12 cellular contexts compared by ENCODE assay signal in the genomic region with DNA sequence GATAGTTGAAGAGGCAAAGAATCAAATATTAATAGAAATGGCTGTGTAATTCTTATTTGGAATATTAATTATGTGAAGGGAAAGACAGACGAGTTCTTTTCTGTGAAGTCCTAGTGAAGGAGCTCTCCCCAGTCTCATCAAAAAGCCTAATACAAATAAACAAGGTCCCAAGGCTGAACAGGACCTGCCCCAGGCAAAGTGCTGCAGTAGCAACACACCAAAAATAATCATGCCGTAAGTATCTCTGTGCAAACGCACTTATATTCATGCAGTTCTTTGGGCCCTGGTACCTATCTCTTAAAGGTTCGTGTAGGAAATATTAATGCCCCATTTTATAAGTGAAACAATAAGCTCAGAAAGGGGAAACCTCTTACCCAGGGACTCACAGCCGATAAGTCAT. TPM values are rescaled to one million over a fixed set of nuclear protein-coding genes. Genes with fewer than 3 reads are reported as not detected.
DNase-seq lines count a peak whose midpoint lies in the region; ATAC-seq and TF ChIP-seq lines count a peak whose summit lies in the region.
"Had no signal": no experiment of that assay in that cellular context is flagged by ENCODE, and none has a peak within 500 bp of the region (broad histone marks: within the 10 kb centered on the region; RNA-seq: fewer than 3 reads in every experiment).

No MANE protein-coding gene starts in this region.

- 25 to 34% methylated on average over 3 to 5 of the region's 5 CpGs for WGBS in gastroesophageal sphincter (ENCODE audit: low coverage in 1 of 2), 2 donors

- H3K4me3 ChIP-seq in DOHH2 (ENCODE audit: low read length): peak overlapping the region; percentile 54
- H3K4me3 ChIP-seq in SU-DHL-6 (ENCODE audit: insufficient read depth, low read length, poor library complexity, severe bottlenecking): peak overlapping the region; percentile 10
- no peak overlapping the region for H3K4me3 ChIP-seq in gastroesophageal sphincter
- H3K4me3 ChIP-seq: heart right ventricle, suprapubic skin had no signal

- H3K36me3 ChIP-seq in DOHH2 (ENCODE audit: control insufficient read depth, low read length) (no peaks in the 10 kb centered on the region), SU-DHL-6 (ENCODE audit: low read length) (no peaks in the 10 kb centered on the region), gastroesophageal sphincter (no peaks in the 10 kb centered on the region)
- H3K36me3 ChIP-seq: heart right ventricle, suprapubic skin had no signal

- H3K27me3 ChIP-seq in DOHH2 (ENCODE audit: control insufficient read depth, low read length) (no peaks in the 10 kb centered on the region), SU-DHL-6 (ENCODE audit: low read length) (no peaks in the 10 kb centered on the region), gastroesophageal sphincter (no peaks in the 10 kb centered on the region)

- H3K4me2 ChIP-seq in DOHH2 (ENCODE audit: low read length): peak overlapping the region; percentile 54
- H3K4me2 ChIP-seq in SU-DHL-6 (ENCODE audit: low read depth, low read length, poor library complexity, severe bottlenecking): peak overlapping the region; percentile 57

- H4K20me1 ChIP-seq in DOHH2 (ENCODE audit: control insufficient read depth, insufficient read depth, low read depth, low read length) (no peaks in the 10 kb centered on the region), SU-DHL-6 (ENCODE audit: low read depth, low read length) (no peaks in the 10 kb centered on the region)

- H3K27ac ChIP-seq in DOHH2 (ENCODE audit: low read depth, low read length): peak overlapping the region; percentile 10; the same call in 1 of the 2 replicates
- H3K27ac ChIP-seq in SU-DHL-6 (ENCODE audit: low read depth, low read length): peak overlapping the region; percentile 73
- peak overlapping the region; percentile 74 to 85 (median 80) for H3K27ac ChIP-seq in gastroesophageal sphincter

- H3K9me2 ChIP-seq in DOHH2 (replicated peaks; ENCODE audit: control insufficient read depth, low read length) (no peaks in the 10 kb centered on the region), SU-DHL-6 (replicated peaks; ENCODE audit: insufficient read depth, low read length) (no peaks in the 10 kb centered on the region)

- ATAC-seq in gastroesophageal sphincter (peak; percentile 67), sciatic nerve (peak; percentile 64), GM19463 (IDR thresholded peaks at IDR 0.05; ENCODE audit: unreplicated experiment) (no peak), GM21717 (IDR thresholded peaks at IDR 0.05; ENCODE audit: unreplicated experiment) (no peak), GM19328 (IDR thresholded peaks at IDR 0.05; ENCODE audit: unreplicated experiment) (no peak)

- no peak for TF ChIP-seq POLR2A in gastroesophageal sphincter (IDR thresholded peaks at IDR 0.05)

- TF ChIP-seq CTCF in DOHH2 (IDR thresholded peaks at IDR 0.05; ENCODE audit: low read depth, low read length, poor library complexity, severe bottlenecking) (no peak), SU-DHL-6 (IDR thresholded peaks at IDR 0.05; ENCODE audit: insufficient read depth, low read length, poor library complexity, severe bottlenecking) (no peak), gastroesophageal sphincter (IDR thresholded peaks at IDR 0.05) (no peak)

- intact Hi-C loops in sciatic nerve (cut with DNase I): no loop called here

- H3F3A ChIP-seq in DOHH2 (ENCODE audit: control insufficient read depth, insufficient read depth) (no peaks in the 10 kb centered on the region), SU-DHL-6 (ENCODE audit: insufficient read depth) (no peaks in the 10 kb centered on the region)

- H3K9ac ChIP-seq in SU-DHL-6 (ENCODE audit: low read length): peak overlapping the region; percentile 46

- DNase-seq in sciatic nerve (ENCODE audit: low spot score) (no peak), NCI-H226 (no peak)
- DNase-seq: Karpas-422, SHP77 had no signal

- H3K9me3 ChIP-seq in DOHH2 (ENCODE audit: control insufficient read depth, insufficient read depth, low read length) (no peaks in the 10 kb centered on the region), SU-DHL-6 (ENCODE audit: insufficient read depth, low read length) (no peaks in the 10 kb centered on the region), gastroesophageal sphincter (no peaks in the 10 kb centered on the region)
- H3K9me3 ChIP-seq: suprapubic skin had no signal

- H3K4me1 ChIP-seq in DOHH2 (ENCODE audit: control insufficient read depth, low read length) (peaks cover 65% of the 10 kb centered on the region), gastroesophageal sphincter (peaks cover 0 to 37% (median 19%) of the 10 kb centered on the region in 3 donors)

- no peaks in the 10 kb centered on the region for H3K79me2 ChIP-seq in DOHH2 (ENCODE audit: control insufficient read depth, low read length)
- H3K79me2 ChIP-seq in SU-DHL-6 (ENCODE audit: insufficient read depth, low read length): no peaks in the 10 kb centered on the region

- no peak for TF ChIP-seq EP300 in gastroesophageal sphincter (IDR thresholded peaks at IDR 0.05)

- no peak overlapping the region for H2AFZ ChIP-seq in SU-DHL-6 (ENCODE audit: low read depth, low read length, severe bottlenecking)

RNA-seq across cellular contexts. Expression of a gene that starts 12.2 kb away (rescaled TPM):
- 10 to 100 TPM; 63.5 to 87.5 (median 74.3) TPM for total RNA-seq in gastroesophageal sphincter
- 31.7 TPM for total RNA-seq in sciatic nerve

Comparison
In these comparisons a context has a peak if more than half of its experiments do, and no peak if none do; other contexts are left out.
1. H3K27ac ChIP-seq: peak in every context shown above with its lines; median percentile 80 in gastroesophageal sphincter; 73 in SU-DHL-6; 10 in DOHH2.
2. H3K4me3 ChIP-seq: peak in DOHH2 (single experiment) and SU-DHL-6 (single experiment); none in gastroesophageal sphincter (0 of 2).
3. ATAC-seq: peak in gastroesophageal sphincter (single experiment) and sciatic nerve (single experiment); none in GM19463 (single experiment), GM21717 (single experiment) and GM19328 (single experiment).